17 cellular contexts compared by ENCODE assay signal in the genomic region with DNA sequence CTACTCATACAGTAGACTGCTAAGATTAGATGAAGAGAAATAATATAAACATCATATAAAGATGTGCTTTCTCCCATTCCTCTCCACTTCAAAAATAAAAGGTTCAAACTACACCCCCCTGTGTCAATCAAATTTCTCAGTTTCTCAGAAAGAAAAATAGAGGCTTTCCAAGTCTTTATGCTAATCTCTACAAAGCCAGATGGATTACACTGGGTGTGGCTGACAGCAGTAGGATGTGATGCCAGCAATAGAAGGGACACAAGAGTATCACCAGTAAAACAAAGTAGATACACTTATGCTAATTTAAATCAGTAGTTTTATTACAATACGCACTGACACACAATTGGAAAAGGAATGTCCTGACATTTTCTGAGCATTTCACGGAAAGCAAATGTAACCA.
DNase-seq lines count a peak whose midpoint lies in the region; ATAC-seq, FAIRE-seq and TF ChIP-seq lines count a peak whose summit lies in the region.
"Had no signal": no experiment of that assay in that cellular context is flagged by ENCODE, and none has a peak within 500 bp of the region (broad histone marks: within the 10 kb centered on the region; RNA-seq: fewer than 3 reads in every experiment).

No MANE protein-coding gene starts in this region.

- H3K27ac Mint-ChIP-seq in activated T-helper 1 cell treated with anti-CD3 and anti-CD28 coated beads, Interleukin-12 subunit alpha, Interleukin-12 subunit beta, Interleukin-2, Interleukin-4 antibody, amounts not matched to agents 30 ng/mL and 10 ng/mL and 1 ng/mL, durations not matched to agents 14 hours and 24 hours and 36 hours: no peak overlapping the region
- H3K27ac Mint-ChIP-seq: CD4-positive, alpha-beta memory T cell; H9 had no signal

- H3K4me2 ChIP-seq in osteoblast (ENCODE audit: insufficient read depth, low read length): no peak overlapping the region

- DNase-seq in D721Med (ENCODE audit: insufficient read length, low spot score): no peak
- peak; percentile 22 for DNase-seq in G401 (ENCODE audit: low spot score)
- DNase-seq in NCI-H69 (lab: John Stamatoyannopoulos, UW): peak; percentile 25
- peak; percentile 45 to 78 for DNase-seq in erythroblast (lab: John Stamatoyannopoulos, UW)
- DNase-seq in osteoblast (ENCODE audit: insufficient read length, low spot score, missing footprints): no peak
- DNase-seq in activated T-helper 1 cell treated with anti-CD3 and anti-CD28 coated beads, Interleukin-12 subunit alpha, Interleukin-12 subunit beta, Interleukin-2, Interleukin-4 antibody, amounts not matched to agents 30 ng/mL and 10 ng/mL and 1 ng/mL, durations not matched to agents 14 hours and 24 hours and 36 hours (ENCODE audit: low spot score): no peak
- DNase-seq: C1 segment of cervical spinal cord; CD4-positive, alpha-beta memory T cell; COR-L47; GOT3; H9; IMR-90 had no signal

- in situ Hi-C loops in G401 (cut with HindIII; ENCODE audit: low sequenced_read_pairs): no loop called here

- peaks cover 4% of the 10 kb centered on the region for H3K36me3 ChIP-seq in osteoblast (ENCODE audit: insufficient read depth, low read length)

- FAIRE-seq in D721Med (lab: Jason Lieb, UNC): peak; percentile 83
- FAIRE-seq: A204.1, G401.6, GM12891 had no signal

- intact Hi-C loops in activated T-helper 1 cell treated with anti-CD3 and anti-CD28 coated beads, Interleukin-12 subunit alpha, Interleukin-12 subunit beta, Interleukin-2, Interleukin-4 antibody, amounts not matched to agents 30 ng/mL and 10 ng/mL and 1 ng/mL, durations not matched to agents 14 hours and 24 hours and 36 hours (cut with micrococcal nuclease): no loop called here

- no peak overlapping the region for H3K4me3 Mint-ChIP-seq in activated T-helper 1 cell treated with anti-CD3 and anti-CD28 coated beads, Interleukin-12 subunit alpha, Interleukin-12 subunit beta, Interleukin-2, Interleukin-4 antibody, amounts not matched to agents 30 ng/mL and 10 ng/mL and 1 ng/mL, durations not matched to agents 14 hours and 24 hours and 36 hours
- H3K4me3 Mint-ChIP-seq: B cell; CD4-positive, alpha-beta memory T cell; H9 had no signal

- no peaks in the 10 kb centered on the region for H3K27me3 Mint-ChIP-seq in activated T-helper 1 cell treated with anti-CD3 and anti-CD28 coated beads, Interleukin-12 subunit alpha, Interleukin-12 subunit beta, Interleukin-2, Interleukin-4 antibody, amounts not matched to agents 30 ng/mL and 10 ng/mL and 1 ng/mL, durations not matched to agents 14 hours and 24 hours and 36 hours (ENCODE audit: insufficient read depth)
- H3K27me3 Mint-ChIP-seq: B cell; CD4-positive, alpha-beta memory T cell had no signal

- no peaks in the 10 kb centered on the region for H3K79me2 ChIP-seq in osteoblast (ENCODE audit: insufficient read depth, low read length)

- H3K4me3 ChIP-seq in osteoblast (ENCODE audit: insufficient read depth, low read length): no peak overlapping the region

- H3K4me1 ChIP-seq in osteoblast (ENCODE audit: insufficient read depth, low read length): no peaks in the 10 kb centered on the region

- TF ChIP-seq CTCF in D721Med (IDR thresholded peaks at IDR 0.05; ENCODE audit: insufficient read depth, missing control alignments) (no peak), osteoblast (IDR thresholded peaks at IDR 0.05; ENCODE audit: extremely low read depth, low read depth, low read length) (no peak)

- no peaks in the 10 kb centered on the region for H3K9me3 ChIP-seq in osteoblast (ENCODE audit: low read depth, low read length)

- no peaks in the 10 kb centered on the region for H3K4me1 Mint-ChIP-seq in activated T-helper 1 cell treated with anti-CD3 and anti-CD28 coated beads, Interleukin-12 subunit alpha, Interleukin-12 subunit beta, Interleukin-2, Interleukin-4 antibody, amounts not matched to agents 30 ng/mL and 10 ng/mL and 1 ng/mL, durations not matched to agents 14 hours and 24 hours and 36 hours (ENCODE audit: low read depth)
- H3K4me1 Mint-ChIP-seq: CD4-positive, alpha-beta memory T cell; H9 had no signal

- H2AFZ ChIP-seq in osteoblast (ENCODE audit: low read length): no peak overlapping the region

- no peaks in the 10 kb centered on the region for H4K20me1 ChIP-seq in osteoblast (ENCODE audit: insufficient read depth, low read length)

- H3K27me3 ChIP-seq in osteoblast (ENCODE audit: insufficient read depth, low read length): no peaks in the 10 kb centered on the region

- ATAC-seq in GM19023 (IDR thresholded peaks at IDR 0.05; ENCODE audit: unreplicated experiment): no peak

- peaks cover 4% of the 10 kb centered on the region for H3K9me3 Mint-ChIP-seq in activated T-helper 1 cell treated with anti-CD3 and anti-CD28 coated beads, Interleukin-12 subunit alpha, Interleukin-12 subunit beta, Interleukin-2, Interleukin-4 antibody, amounts not matched to agents 30 ng/mL and 10 ng/mL and 1 ng/mL, durations not matched to agents 14 hours and 24 hours and 36 hours

- H3K27ac ChIP-seq in osteoblast (ENCODE audit: low read depth, low read length): no peak overlapping the region

- TF ChIP-seq POLR2A in erythroblast (IDR thresholded peaks at IDR 0.05; ENCODE audit: low read length): no peak

- peaks cover 13% of the 10 kb centered on the region for H3K36me3 Mint-ChIP-seq in activated T-helper 1 cell treated with anti-CD3 and anti-CD28 coated beads, Interleukin-12 subunit alpha, Interleukin-12 subunit beta, Interleukin-2, Interleukin-4 antibody, amounts not matched to agents 30 ng/mL and 10 ng/mL and 1 ng/mL, durations not matched to agents 14 hours and 24 hours and 36 hours (ENCODE audit: low read depth)

Comparison
In these comparisons a context has a peak if more than half of its experiments do, and no peak if none do; other contexts are left out.
1. DNase-seq: peak in G401 (single experiment), NCI-H69 (single experiment) and erythroblast (2 of 2); none in D721Med (single experiment), osteoblast (single experiment) and activated T-helper 1 cell treated with anti-CD3 and anti-CD28 coated beads, Interleukin-12 subunit alpha, Interleukin-12 subunit beta, Interleukin-2, Interleukin-4 antibody, amounts not matched to agents 30 ng/mL and 10 ng/mL and 1 ng/mL, durations not matched to agents 14 hours and 24 hours and 36 hours (single experiment).